In genomic region chr2:238313289-238313990, GRCh38 we compare ENCODE assay signal across 28 cellular contexts.
"Had no signal": no experiment of that assay in that cellular context is flagged by ENCODE, and none has a peak within 500 bp of the region (broad histone marks: within the 10 kb centered on the region; RNA-seq: fewer than 3 reads in every experiment).

No MANE protein-coding gene starts in this region.

- H3K27me3 ChIP-seq: adrenal gland, body of pancreas, esophagus squamous epithelium, right lobe of liver, uterus had no signal

- H3K4me3 Mint-ChIP-seq: activated T-helper 17 cell treated with anti-CD3 and anti-CD28 coated beads, Interleukin-2, amount 50 U/mL, for 72 hours; natural killer cell treated with Interleukin-12 subunit alpha and Interleukin-12 subunit beta and Interleukin-15 and Interleukin-18, amount 100 ng/mL, for 72 hours; type B pancreatic cell had no signal

- H3K4me1 ChIP-seq: adrenal gland, body of pancreas, esophagus squamous epithelium, right lobe of liver, uterus had no signal

- ATAC-seq: activated T-helper 17 cell treated with anti-CD3 and anti-CD28 coated beads, Interleukin-2, amount 50 U/mL, for 72 hours; body of pancreas; left lobe of liver; mucosa of descending colon; natural killer cell treated with Interleukin-12 subunit alpha and Interleukin-12 subunit beta and Interleukin-15 and Interleukin-18, amount 100 ng/mL, for 72 hours; right lobe of liver had no signal

- H3K36me3 ChIP-seq: adrenal gland, esophagus squamous epithelium, right lobe of liver, uterus had no signal

- H3K9me3 ChIP-seq: adrenal gland, body of pancreas, esophagus squamous epithelium, mucosa of descending colon, right lobe of liver, uterus had no signal

- DNase-seq: activated CD4-positive, alpha-beta T cell treated with anti-CD3 and anti-CD28 coated beads for 4 hours; activated CD4-positive, alpha-beta T cell treated with anti-CD3 and anti-CD28 coated beads, Interleukin-2, amount 50 U/mL, for 4 hours; activated CD8-positive, alpha-beta memory T cell treated with anti-CD3 and anti-CD28 coated beads, Interleukin-2, amount 50 U/mL, for 4 hours; activated naive CD4-positive, alpha-beta T cell; activated T-cell treated with anti-CD3 and anti-CD28 coated beads, Interleukin-2, amount 50 U/mL, for 1 hour; aorta; effector CD8-positive, alpha-beta T cell; esophagus squamous epithelium; foreskin melanocyte; kidney glomerular epithelial cell; mucosa of descending colon; right lobe of liver; small intestine; stimulated activated CD4-positive, alpha-beta T cell treated with anti-CD3 and anti-CD28 coated beads, Interleukin-4, amount 100 ng/mL, for 4 hours; stimulated activated naive CD4-positive, alpha-beta T cell treated with Interleukin-2 at 50 U/mL for 16 hours; T-helper 9 cell; uterus had no signal

- H3K4me1 Mint-ChIP-seq: activated T-helper 17 cell treated with anti-CD3 and anti-CD28 coated beads, Interleukin-2, amount 50 U/mL, for 72 hours had no signal

- H3K27ac Mint-ChIP-seq: activated naive CD4-positive, alpha-beta T cell treated with anti-CD3 and anti-CD28 coated beads, Interleukin-2, amount 50 U/mL, for 72 hours; activated T-helper 17 cell treated with anti-CD3 and anti-CD28 coated beads, Interleukin-2, amount 50 U/mL, for 72 hours; natural killer cell treated with Interleukin-12 subunit alpha and Interleukin-12 subunit beta and Interleukin-15 and Interleukin-18, amount 100 ng/mL, for 72 hours; progenitor cell of endocrine pancreas; type B pancreatic cell had no signal

- H3K9me3 Mint-ChIP-seq: activated naive CD4-positive, alpha-beta T cell treated with anti-CD3 and anti-CD28 coated beads, Interleukin-2, amount 50 U/mL, for 72 hours; activated T-helper 17 cell treated with anti-CD3 and anti-CD28 coated beads, Interleukin-2, amount 50 U/mL, for 72 hours; natural killer cell treated with Interleukin-12 subunit alpha and Interleukin-12 subunit beta and Interleukin-15 and Interleukin-18, amount 100 ng/mL, for 72 hours; type B pancreatic cell had no signal

- H3K27ac ChIP-seq: adrenal gland, body of pancreas, epithelial cell of prostate, esophagus squamous epithelium, right lobe of liver, uterus, VCaP had no signal

- H3K36me3 Mint-ChIP-seq: activated naive CD4-positive, alpha-beta T cell treated with anti-CD3 and anti-CD28 coated beads, Interleukin-2, amount 50 U/mL, for 72 hours; natural killer cell treated with Interleukin-12 subunit alpha and Interleukin-12 subunit beta and Interleukin-15 and Interleukin-18, amount 100 ng/mL, for 72 hours; type B pancreatic cell had no signal

- H3K4me3 ChIP-seq: adrenal gland, body of pancreas, esophagus squamous epithelium, lung, mucosa of descending colon, right lobe of liver, uterus had no signal
